In the genomic region with DNA sequence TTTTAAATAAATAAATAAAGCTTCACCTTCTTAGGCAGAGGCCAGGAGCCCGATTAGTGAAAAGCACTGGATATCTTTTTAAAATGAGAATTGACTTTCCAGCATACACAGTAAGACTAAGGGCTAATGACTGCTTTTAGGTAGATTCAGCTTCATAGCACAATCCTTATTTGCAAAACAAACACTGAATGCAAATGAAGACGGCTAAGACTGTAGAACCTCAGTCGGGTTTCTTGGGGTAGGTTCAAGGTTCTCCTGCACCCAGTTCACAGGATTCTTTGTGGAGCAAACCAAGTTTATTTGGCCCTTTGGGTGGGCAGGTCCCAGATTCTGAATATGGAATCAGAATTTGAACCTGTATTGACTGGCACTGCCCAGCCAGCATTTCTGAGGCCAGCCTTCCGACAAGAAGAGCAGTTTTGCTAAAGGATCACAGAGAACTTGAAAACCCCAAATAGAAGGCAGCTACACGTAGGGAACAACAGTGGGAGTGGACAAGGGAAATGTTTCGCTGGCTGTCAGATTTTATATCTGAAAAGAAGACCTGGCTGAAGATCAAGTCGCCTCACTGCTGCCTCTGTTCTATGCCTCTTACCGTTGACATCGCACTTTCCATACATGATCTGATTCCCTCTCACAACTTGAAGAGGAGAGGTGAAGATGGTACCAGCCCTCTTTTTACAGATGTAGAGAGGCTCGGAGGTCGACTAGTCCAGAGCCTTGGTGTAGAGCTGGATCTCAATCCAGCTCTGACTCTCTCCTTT, we compare ENCODE assay signal across 13 cellular contexts. TPM values are rescaled to one million over a fixed set of nuclear protein-coding genes. Genes with fewer than 3 reads are reported as not detected.
DNase-seq lines count a peak whose midpoint lies in the region; ATAC-seq and TF ChIP-seq lines count a peak whose summit lies in the region.
"Had no signal": no experiment of that assay in that cellular context is flagged by ENCODE, and none has a peak within 500 bp of the region (broad histone marks: within the 10 kb centered on the region; RNA-seq: fewer than 3 reads in every experiment).

No MANE protein-coding gene starts in this region.

- intact Hi-C loops in CD4-positive, alpha-beta T cell (cut with DNase I, micrococcal nuclease) = loop anchor here in 1 of 2 experiments (2.0 kb wide), 1 partner anchor 15 kb away; no protein-coding TSS in a partner anchor

- H3K27me3 ChIP-seq in CD4-positive, alpha-beta T cell (ENCODE audit: control insufficient read depth, insufficient read depth, low read length) = no peaks in the 10 kb centered on the region
- H3K27me3 ChIP-seq in HUES6 (ENCODE audit: control insufficient read depth, insufficient read depth, low read length) = no peaks in the 10 kb centered on the region
- H3K27me3 ChIP-seq in effector memory CD4-positive, alpha-beta T cell (replicated peaks; ENCODE audit: control insufficient read depth, insufficient read depth, low read length, poor library complexity, severe bottlenecking) = no peaks in the 10 kb centered on the region

- H3K9ac ChIP-seq in HUES6 (ENCODE audit: low read length) = no peak overlapping the region

- H3K9me3 ChIP-seq in CD4-positive, alpha-beta T cell (ENCODE audit: control insufficient read depth, low read length) = no peaks in the 10 kb centered on the region
- no peaks in the 10 kb centered on the region for H3K9me3 ChIP-seq in HUES6 (ENCODE audit: control insufficient read depth, insufficient read depth, low read depth, low read length)
- no peaks in the 10 kb centered on the region for H3K9me3 ChIP-seq in effector memory CD4-positive, alpha-beta T cell (ENCODE audit: control insufficient read depth, low read length)

- CTCF ChIA-PET in CD4-positive, alpha-beta T cell (lab: Charles Lee) = interaction anchor here (1.1 to 1.3 kb wide), 2 partner anchors 53 to 54 kb away, joined by 3 to 4 read pairs; no protein-coding TSS in a partner anchor

- peak overlapping the region; percentile 2; the same call in 1 of the 2 replicates for H3K4me3 ChIP-seq in HUES6 (ENCODE audit: low read depth, low read length)
- peak overlapping the region; percentile 22 for H3K4me3 ChIP-seq in effector memory CD4-positive, alpha-beta T cell (ENCODE audit: insufficient read depth, low read depth, low read length, poor library complexity, severe bottlenecking)
- H3K4me3 ChIP-seq: lung had no signal

- H3K27me3 Mint-ChIP-seq in CD4-positive, alpha-beta T cell = no peaks in the 10 kb centered on the region
- no peaks in the 10 kb centered on the region for H3K27me3 Mint-ChIP-seq in naive thymus-derived CD8-positive, alpha-beta T cell

- H3K4me3 Mint-ChIP-seq in CD4-positive, alpha-beta T cell = peak overlapping the region; percentile 74
- peak overlapping the region in 8 of 10 donors; percentile 17 to 66 (median 50) for H3K4me3 Mint-ChIP-seq in naive thymus-derived CD8-positive, alpha-beta T cell

- POLR2A ChIA-PET in CD4-positive, alpha-beta T cell (lab: Charles Lee) = interaction anchor here (0.5 to 6.0 kb wide), 6 partner anchors 9 to 104 kb away, joined by 3 to 63 read pairs (median 3); a partner anchor contains a TSS
- POLR2A ChIA-PET in naive thymus-derived CD8-positive, alpha-beta T cell (lab: Charles Lee) = interaction anchor here (0.5 to 5.5 kb wide), 9 partner anchors 9 to 388 kb away, joined by 3 to 32 read pairs (median 3); a partner anchor contains a TSS

- TF ChIP-seq CTCF in CD4-positive, alpha-beta T cell (IDR thresholded peaks at IDR 0.05) = no peak

- H3K4me1 Mint-ChIP-seq in CD4-positive, alpha-beta T cell (ENCODE audit: low read depth) = peaks cover 99% of the 10 kb centered on the region
- H3K4me1 Mint-ChIP-seq in naive thymus-derived CD8-positive, alpha-beta T cell = peaks cover 47 to 95% (median 88%) of the 10 kb centered on the region in 4 donors

- no peak for DNase-seq in CD4-positive, alpha-beta T cell
- no peak for DNase-seq in effector memory CD4-positive, alpha-beta T cell
- DNase-seq in naive thymus-derived CD8-positive, alpha-beta T cell = no peak
- no peak for DNase-seq in NCI-H446 (lab: John Stamatoyannopoulos, UW)
- DNase-seq in SK-N-DZ (ENCODE audit: low spot score) = no peak
- DNase-seq: activated CD4-positive, alpha-beta T cell treated with anti-CD3 and anti-CD28 coated beads, Interleukin-2, amount 50 U/mL, for 48 hours; anterior cingulate cortex; NCI-H2171; stimulated activated CD4-positive, alpha-beta T cell treated with anti-CD3 and anti-CD28 coated beads, Interleukin-2, amount 100 ng/mL, for 48 hours had no signal

- H3K27ac Mint-ChIP-seq in CD4-positive, alpha-beta T cell = peak overlapping the region; percentile 84
- peak overlapping the region; percentile 51 to 91 (median 84) for H3K27ac Mint-ChIP-seq in naive thymus-derived CD8-positive, alpha-beta T cell

- H3K27ac ChIP-seq in CD4-positive, alpha-beta T cell (ENCODE audit: low read depth, low read length) = peak overlapping the region; percentile 17
- H3K27ac ChIP-seq in HUES6 (ENCODE audit: low read depth, low read length) = no peak overlapping the region
- H3K27ac ChIP-seq in effector memory CD4-positive, alpha-beta T cell (ENCODE audit: insufficient read depth, low read length, poor library complexity, severe bottlenecking) = peak overlapping the region; percentile 20

- no peak for ATAC-seq in CD4-positive, alpha-beta T cell (ENCODE audit: poor library complexity)
- ATAC-seq in naive thymus-derived CD8-positive, alpha-beta T cell = peak in 1 of 2 donors; percentile 41
- ATAC-seq in GM21360 (IDR thresholded peaks at IDR 0.05; ENCODE audit: unreplicated experiment) (no peak), GM18520 (IDR thresholded peaks at IDR 0.05; ENCODE audit: unreplicated experiment) (no peak)

- H3K36me3 ChIP-seq in HUES6 (ENCODE audit: control insufficient read depth, insufficient read depth, low read length) = no peaks in the 10 kb centered on the region
- H3K36me3 ChIP-seq in effector memory CD4-positive, alpha-beta T cell (ENCODE audit: control insufficient read depth, insufficient read depth, low read length) = no peaks in the 10 kb centered on the region

- peaks cover 26% of the 10 kb centered on the region for H3K36me3 Mint-ChIP-seq in CD4-positive, alpha-beta T cell (ENCODE audit: low read depth)
- peaks cover 0 to 21% (median 11%) of the 10 kb centered on the region in 3 donors for H3K36me3 Mint-ChIP-seq in naive thymus-derived CD8-positive, alpha-beta T cell

- no peaks in the 10 kb centered on the region for H3K9me3 Mint-ChIP-seq in CD4-positive, alpha-beta T cell
- no peaks in the 10 kb centered on the region for H3K9me3 Mint-ChIP-seq in naive thymus-derived CD8-positive, alpha-beta T cell

- H3K4me1 ChIP-seq in HUES6 (ENCODE audit: control insufficient read depth, insufficient read depth, low read length) = peaks cover 64% of the 10 kb centered on the region
- H3K4me1 ChIP-seq in effector memory CD4-positive, alpha-beta T cell (ENCODE audit: control insufficient read depth, insufficient read depth, low read length, poor library complexity, severe bottlenecking) = peaks cover 31% of the 10 kb centered on the region

RNA-seq across cellular contexts. Expression of a gene that starts 8.2 kb away (rescaled TPM):
- total RNA-seq in CD4-positive, alpha-beta T cell = 10 to 100 TPM; 31.0 to 31.7 TPM
- total RNA-seq in naive thymus-derived CD8-positive, alpha-beta T cell = 10 to 100 TPM; 17.5 to 18.2 TPM
- 1 to 10 TPM; 3.8 to 7.1 (median 5.4) TPM for polyA plus RNA-seq in naive thymus-derived CD8-positive, alpha-beta T cell
- polyA plus RNA-seq in SK-N-DZ (2014; cell fraction: cytosol; rRNA removed) = 3.6 and 4.3 TPM in 2 replicates
- 5.0 and 7.1 TPM in 2 replicates for polyA plus RNA-seq in SK-N-DZ (2014; cell fraction: nucleus; rRNA removed)
